Comparison of ENCODE assay signal across 17 cellular contexts in the genomic region with DNA sequence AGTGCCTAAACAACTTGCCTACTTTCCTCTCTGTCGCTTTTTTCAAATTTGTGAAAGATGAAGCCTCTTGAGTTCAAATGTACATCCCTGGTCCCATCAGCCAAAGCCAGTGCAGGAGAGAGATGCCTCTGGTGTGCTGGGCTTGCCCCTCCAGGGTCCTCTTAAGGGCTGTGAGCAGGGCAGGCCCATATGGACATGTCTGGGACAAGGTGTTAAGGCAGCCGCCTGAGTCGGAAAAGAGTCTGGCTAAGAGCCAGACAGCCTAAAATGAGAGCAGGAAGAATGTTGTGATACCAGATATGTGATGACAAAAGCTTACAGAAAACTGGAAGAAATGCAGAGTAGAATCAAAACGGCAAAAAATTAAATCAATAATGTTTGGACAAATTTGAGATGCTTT.
A peak's percentile ranks its signal among the peaks of the same experiment; 100 is the strongest.
DNase-seq lines count a peak whose midpoint lies in the region; ATAC-seq, FAIRE-seq and TF ChIP-seq lines count a peak whose summit lies in the region.
"Had no signal": no experiment of that assay in that cellular context is flagged by ENCODE, and none has a peak within 500 bp of the region (broad histone marks: within the 10 kb centered on the region; RNA-seq: fewer than 3 reads in every experiment).

No MANE protein-coding gene starts in this region.

- H3K27ac ChIP-seq in cardiac muscle cell (no peak overlapping the region), RWPE1 (no peak overlapping the region), endothelial cell of umbilical vein (ENCODE audit: insufficient read depth, low read depth, low read length) (no peak overlapping the region)
- H3K27ac ChIP-seq: A549; BLaER1 treated with 17β-estradiol and CSF1 and Interleukin-3, amounts not matched to agents 10 nM and 100 nM had no signal

- intact Hi-C loops in left cardiac atrium (cut with DNase I) (no loop called here), endothelial cell of umbilical vein (cut with micrococcal nuclease) (no loop called here)

- no peaks in the 10 kb centered on the region for H3K9me1 ChIP-seq in endothelial cell of umbilical vein (replicated peaks; ENCODE audit: control insufficient read depth, extremely low read depth, insufficient read depth, low read length)

- H3K36me3 Mint-ChIP-seq in neural crest cell (ENCODE audit: low read depth) = no peaks in the 10 kb centered on the region

- CTCF ChIA-PET in RWPE1 (lab: Yijun Ruan, JAX) = interaction anchor here (0.7 kb wide), 2 partner anchors 21 to 27 kb away, joined by 4 to 7 read pairs; no protein-coding TSS in a partner anchor
- CTCF ChIA-PET in endothelial cell of umbilical vein (lab: Charles Lee) = no interaction called here

- ATAC-seq in left cardiac atrium (no peak), HG03520 (IDR thresholded peaks at IDR 0.05; ENCODE audit: unreplicated experiment) (no peak), GM21576 (IDR thresholded peaks at IDR 0.05; ENCODE audit: unreplicated experiment) (no peak), HG03521 (IDR thresholded peaks at IDR 0.05; ENCODE audit: unreplicated experiment) (no peak)
- ATAC-seq: A549 had no signal

- H2AFZ ChIP-seq in endothelial cell of umbilical vein (ENCODE audit: low read depth, low read length) = no peak overlapping the region

- no TSS peak for BruUV-seq in endothelial cell of umbilical vein (replicated peaks; lab: Mats Ljungman, UMichigan)

- no peak overlapping the region for H3K4me2 ChIP-seq in endothelial cell of umbilical vein (ENCODE audit: insufficient read depth, low read length)
- H3K4me2 ChIP-seq: A549 had no signal

- H4K20me1 ChIP-seq in endothelial cell of umbilical vein (replicated peaks; ENCODE audit: control insufficient read depth, extremely low read depth, insufficient read depth, low read length) = no peaks in the 10 kb centered on the region
- H4K20me1 ChIP-seq: BLaER1 treated with 17β-estradiol and CSF1 and Interleukin-3, amounts not matched to agents 10 nM and 100 nM had no signal

- H3K9ac ChIP-seq in endothelial cell of umbilical vein (replicated peaks; ENCODE audit: extremely low read depth, insufficient read depth, low read length) = no peak overlapping the region
- H3K9ac ChIP-seq: BLaER1 treated with 17β-estradiol and CSF1 and Interleukin-3, amounts not matched to agents 10 nM and 100 nM had no signal

- TF ChIP-seq POLR2A in endothelial cell of umbilical vein (IDR thresholded peaks at IDR 0.05; ENCODE audit: low read depth, low read length) = no peak

- H3K27me3 ChIP-seq in cardiac muscle cell = no peaks in the 10 kb centered on the region
- no peaks in the 10 kb centered on the region for H3K27me3 ChIP-seq in endothelial cell of umbilical vein (ENCODE audit: control insufficient read depth in 2 of 2, insufficient read depth in 2 of 2, low read length in 2 of 2)
- H3K27me3 ChIP-seq: BLaER1 treated with 17β-estradiol and CSF1 and Interleukin-3, amounts not matched to agents 10 nM and 100 nM had no signal

- TF ChIP-seq CTCF in cardiac muscle cell (IDR thresholded peaks at IDR 0.05; ENCODE audit: low read depth, low read length) (no peak), RWPE1 (conservative IDR thresholded peaks at IDR 0.05; ENCODE audit: low read depth) (no peak), endothelial cell of umbilical vein (IDR thresholded peaks at IDR 0.05; ENCODE audit: extremely low read depth in 1 of 2, insufficient read depth in 1 of 2, low read depth in 1 of 2, low read length in 2 of 2) (no peak), neural crest cell (conservative IDR thresholded peaks at IDR 0.05) (no peak)

- H3K4me3 Mint-ChIP-seq in neural crest cell = no peak overlapping the region
- H3K4me3 Mint-ChIP-seq: CD8-positive, alpha-beta memory T cell; HFFc6 had no signal

- FAIRE-seq in endothelial cell of umbilical vein (lab: Jason Lieb, UNC) = peak; percentile 33
- FAIRE-seq: A549 had no signal

- H3K4me1 Mint-ChIP-seq in neural crest cell = no peaks in the 10 kb centered on the region
- H3K4me1 Mint-ChIP-seq: CD8-positive, alpha-beta memory T cell had no signal

- no peaks in the 10 kb centered on the region for H3K79me2 ChIP-seq in endothelial cell of umbilical vein (ENCODE audit: control insufficient read depth, insufficient read depth, low read length)

- DNase-seq in cardiac muscle cell (ENCODE audit: low read depth in 1 of 2, low spot score in 1 of 2) (peak; percentile 7 to 16), left cardiac atrium (no peak), RWPE1 (ENCODE audit: low spot score) (peak; percentile 36), endothelial cell of umbilical vein (ENCODE audit: low read depth, low spot score) (peak; percentile 17), neural crest cell (ENCODE audit: low read depth, low spot score) (no peak)
- DNase-seq: CD8-positive, alpha-beta memory T cell; Karpas-422; NCI-H1105 treated with DMSO at 0.1 percent for 48 hours; NCI-H187; NCI-H510A; NK-92 treated with Interleukin-12 subunit alpha and Interleukin-12 subunit beta, amount 100 ng/mL, for 24 hours had no signal

- H3K9me3 Mint-ChIP-seq in neural crest cell = no peaks in the 10 kb centered on the region
- H3K9me3 Mint-ChIP-seq: CD8-positive, alpha-beta memory T cell; HFFc6 had no signal

- peaks cover 7% of the 10 kb centered on the region for H3K4me1 ChIP-seq in cardiac muscle cell (ENCODE audit: low read depth)
- peaks cover 22% of the 10 kb centered on the region for H3K4me1 ChIP-seq in endothelial cell of umbilical vein (ENCODE audit: control insufficient read depth, extremely low read depth, insufficient read depth, low read length)
- H3K4me1 ChIP-seq: A549 had no signal

- H3K9me3 ChIP-seq in cardiac muscle cell (ENCODE audit: low read depth) (no peaks in the 10 kb centered on the region), endothelial cell of umbilical vein (replicated peaks; ENCODE audit: control insufficient read depth, insufficient read depth, low read length) (no peaks in the 10 kb centered on the region)
- H3K9me3 ChIP-seq: A549; BLaER1 treated with 17β-estradiol and CSF1 and Interleukin-3, amounts not matched to agents 10 nM and 100 nM had no signal

- dilution Hi-C loops in endothelial cell of umbilical vein (cut with MboI; ENCODE audit: extremely low pct_ligation_motif_present, low sequenced_read_pairs) = no loop called here

- POLR2A ChIA-PET in RWPE1 (lab: Yijun Ruan, JAX; ENCODE audit: low non-redundant PET) = no interaction called here
- POLR2A ChIA-PET in endothelial cell of umbilical vein (lab: Charles Lee) = no interaction called here

- no peaks in the 10 kb centered on the region for H3K36me3 ChIP-seq in cardiac muscle cell
- H3K36me3 ChIP-seq in endothelial cell of umbilical vein (ENCODE audit: control insufficient read depth in 2 of 2, extremely low read depth in 1 of 2, insufficient read depth in 2 of 2, low read length in 2 of 2) = no peaks in the 10 kb centered on the region
- H3K36me3 ChIP-seq: BLaER1 treated with 17β-estradiol and CSF1 and Interleukin-3, amounts not matched to agents 10 nM and 100 nM had no signal

- no peaks in the 10 kb centered on the region for H3K27me3 Mint-ChIP-seq in neural crest cell (ENCODE audit: low read depth)

- H3K27ac Mint-ChIP-seq in neural crest cell (ENCODE audit: unreplicated experiment) = peak overlapping the region; percentile 25
- H3K27ac Mint-ChIP-seq: HFFc6 had no signal

- H3K4me3 ChIP-seq in cardiac muscle cell = no peak overlapping the region
- H3K4me3 ChIP-seq in endothelial cell of umbilical vein (replicated peaks in 1 of 3; ENCODE audit: insufficient read depth in 1 of 3, low read depth in 1 of 3, low read length in 3 of 3) = no peak overlapping the region
- H3K4me3 ChIP-seq: A549; BLaER1 treated with 17β-estradiol and CSF1 and Interleukin-3, amounts not matched to agents 10 nM and 100 nM had no signal

TF ChIP-seq in endothelial cell of umbilical vein, 7 proteins besides CTCF, POLR2A, EP300 and RAD21:
- TF ChIP-seq MYC (IDR thresholded peaks at IDR 0.05; ENCODE audit: low read depth, low read length) (no peak), EZH2 (IDR thresholded peaks at IDR 0.05; ENCODE audit: borderline replicate concordance, low read depth, low read length, severe bottlenecking) (no peak), POLR2AphosphoS5 (IDR thresholded peaks at IDR 0.05; ENCODE audit: insufficient read depth, low read depth, low read length) (no peak), FOS (IDR thresholded peaks at IDR 0.05; ENCODE audit: borderline replicate concordance, insufficient read depth, low read length) (no peak)
- TF ChIP-seq, protein P1, sequence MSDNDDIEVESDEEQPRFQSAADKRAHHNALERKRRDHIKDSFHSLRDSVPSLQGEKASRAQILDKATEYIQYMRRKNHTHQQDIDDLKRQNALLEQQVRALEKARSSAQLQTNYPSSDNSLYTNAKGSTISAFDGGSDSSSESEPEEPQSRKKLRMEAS (IDR thresholded peaks at IDR 0.05; ENCODE audit: insufficient read depth, insufficient read length) = no peak

Comparison
In these comparisons a context has a peak if more than half of its experiments do, and no peak if none do; other contexts are left out.
1. DNase-seq: peak in cardiac muscle cell (2 of 2), RWPE1 (single experiment) and endothelial cell of umbilical vein (single experiment); none in left cardiac atrium (single experiment) and neural crest cell (single experiment).